Comparison of ENCODE assay signal across 9 cellular contexts in the genomic region with DNA sequence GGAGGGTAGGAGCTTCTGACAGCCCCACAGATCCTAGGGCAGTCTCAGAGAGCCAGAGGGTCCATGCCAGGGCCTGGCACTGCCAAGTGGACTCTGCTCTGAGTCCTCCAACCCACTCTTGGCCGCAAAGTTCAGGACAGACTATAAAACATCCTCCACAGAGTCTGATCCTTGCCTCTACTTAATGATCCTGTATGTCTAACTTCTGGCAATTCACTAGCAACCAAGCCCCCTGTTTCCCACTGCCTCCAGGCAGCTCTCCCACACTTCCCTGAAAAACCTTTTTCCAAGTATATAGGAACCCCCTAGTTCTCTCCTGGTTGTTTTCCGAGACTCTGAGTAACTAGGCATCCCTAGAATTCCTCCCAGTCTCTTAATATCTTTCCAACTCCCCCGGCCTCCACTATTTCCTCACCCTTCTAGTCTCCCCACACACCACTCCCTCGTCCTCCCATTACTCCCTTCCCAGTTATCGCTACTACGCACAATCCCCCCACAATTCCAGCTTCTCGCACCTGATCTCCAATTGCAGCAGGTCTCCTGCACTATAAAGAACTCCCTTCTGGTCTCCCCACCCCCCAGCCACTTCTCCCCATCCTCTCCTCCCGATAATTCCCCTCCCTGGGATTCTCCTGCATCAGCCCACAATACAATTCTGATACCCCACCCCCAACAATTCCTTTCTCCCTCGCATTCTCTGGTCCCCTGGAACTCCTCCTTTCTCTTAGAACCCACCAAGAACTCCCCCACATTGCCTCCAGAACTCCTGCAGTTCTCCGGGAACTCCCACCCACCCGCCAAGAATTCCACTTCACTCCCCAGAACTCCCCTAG. TPM values are rescaled to one million over a fixed set of nuclear protein-coding genes. Genes with fewer than 3 reads are reported as not detected.
A peak's percentile ranks its signal among the peaks of the same experiment; 100 is the strongest.
DNase-seq lines count a peak whose midpoint lies in the region; TF ChIP-seq lines count a peak whose summit lies in the region.
"Had no signal": no experiment of that assay in that cellular context is flagged by ENCODE, and none has a peak within 500 bp of the region (broad histone marks: within the 10 kb centered on the region; RNA-seq: fewer than 3 reads in every experiment).

No MANE protein-coding gene starts in this region.

- H3K27ac Mint-ChIP-seq in H9, result peak overlapping the region in 2 of 3 experiments; percentile 14 to 81; a peak in 3 of 7 replicates
- peak overlapping the region; percentile 19 for H3K27ac Mint-ChIP-seq in glutamatergic neuron (ENCODE audit: unreplicated experiment)

- no peak overlapping the region for H3T11ph ChIP-seq in H9 (ENCODE audit: low read length)

- H2BK120ac ChIP-seq in H9 (ENCODE audit: low read depth, low read length, poor library complexity, severe bottlenecking), result no peak overlapping the region

- H3K27me3 ChIP-seq in H9 (ENCODE audit: insufficient read depth, low read length) (no peaks in the 10 kb centered on the region), SJCRH30 (peaks cover 22% of the 10 kb centered on the region), sigmoid colon (no peaks in the 10 kb centered on the region), MG63 (0 out of 2 replicates have a peak, but pooled peaks cover 7% of the 10 kb centered on the region)

- H3K4me3 Mint-ChIP-seq in H9 (peak overlapping the region; percentile 77 to 92), glutamatergic neuron (ENCODE audit: unreplicated experiment) (peak overlapping the region; percentile 91)

- no peak for TF ChIP-seq POLR2A in sigmoid colon (IDR thresholded peaks at IDR 0.05)

- no CpG with 5 or more reads among the region's 11 CpGs for WGBS in H9 (ENCODE audit: extremely low coverage, insufficient read length, low lambda C conversion rate)
- 41 to 45% methylated on average over 11 of the region's 11 CpGs for WGBS in sigmoid colon, 2 donors

- no peak for TF ChIP-seq EP300 in sigmoid colon (IDR thresholded peaks at IDR 0.05)

- H3K4me1 Mint-ChIP-seq in H9, result peaks cover 29 to 56% of the 10 kb centered on the region in 2 experiments
- peaks cover 24% of the 10 kb centered on the region for H3K4me1 Mint-ChIP-seq in glutamatergic neuron (ENCODE audit: low read depth, unreplicated experiment)

- H4K8ac ChIP-seq in H9 (replicated peaks; ENCODE audit: insufficient read length, low read depth, low read length), result no peak overlapping the region

- no peak overlapping the region for H2BK15ac ChIP-seq in H9 (ENCODE audit: low read depth, low read length)

- no peak overlapping the region for H2BK20ac ChIP-seq in H9 (ENCODE audit: low read depth, low read length, poor library complexity, severe bottlenecking)

- H3K27ac ChIP-seq in H9 (ENCODE audit: insufficient read length, low read depth, low read length), result no peak overlapping the region
- no peak overlapping the region for H3K27ac ChIP-seq in SJCRH30
- H3K27ac ChIP-seq in sigmoid colon, result no peak overlapping the region

- no peak overlapping the region for H2AK5ac ChIP-seq in H9 (ENCODE audit: insufficient read length, low read length)

- H3K9me3 ChIP-seq in H9 (ENCODE audit: control insufficient read depth, low read depth, low read length) (no peaks in the 10 kb centered on the region), SJCRH30 (replicated peaks) (no peaks in the 10 kb centered on the region), sigmoid colon (no peaks in the 10 kb centered on the region), MG63 (no peaks in the 10 kb centered on the region)

- H3K79me1 ChIP-seq in H9 (ENCODE audit: insufficient read depth, low read depth, low read length, poor library complexity, severe bottlenecking), result no peaks in the 10 kb centered on the region

- H3K23me2 ChIP-seq in H9 (ENCODE audit: insufficient read length, low read depth, low read length, poor library complexity, severe bottlenecking), result peaks cover 10% of the 10 kb centered on the region

- no peak overlapping the region for H3K18ac ChIP-seq in H9 (ENCODE audit: insufficient read length, low read depth, low read length)

- peaks cover 3 to 12% (median 4%) of the 10 kb centered on the region in 3 experiments; a peak in 5 of 7 replicates for H3K36me3 Mint-ChIP-seq in H9 (ENCODE audit: insufficient read depth in 1 of 3, low read depth in 3 of 3)
- H3K36me3 Mint-ChIP-seq in glutamatergic neuron (ENCODE audit: unreplicated experiment), result no peaks in the 10 kb centered on the region

- intact Hi-C loops in sigmoid colon (cut with DNase I), result loop anchor here (5.0 kb wide), 1 partner anchor 163 kb away; the partner anchor contains the start of gene DUSP23

- H3K79me2 ChIP-seq in H9 (ENCODE audit: insufficient read depth, low read length), result no peaks in the 10 kb centered on the region

- H4K5ac ChIP-seq in H9 (ENCODE audit: insufficient read length, low read depth, low read length), result no peak overlapping the region

- TF ChIP-seq CTCF in H9 (conservative IDR thresholded peaks at IDR 0.05) (no peak), glutamatergic neuron (IDR thresholded peaks at IDR 0.05; ENCODE audit: partially characterized antibody, unreplicated experiment) (no peak), sigmoid colon (IDR thresholded peaks at IDR 0.05) (no peak)

- no peak overlapping the region for H3K56ac ChIP-seq in H9 (ENCODE audit: insufficient read length, low read depth, low read length)

- no peak overlapping the region for H4K91ac ChIP-seq in H9 (ENCODE audit: insufficient read length, low read depth, low read length)

- H3K36me3 ChIP-seq in SJCRH30 (no peaks in the 10 kb centered on the region), sigmoid colon (no peaks in the 10 kb centered on the region), MG63 (no peaks in the 10 kb centered on the region)

- H3K4me1 ChIP-seq in H9 (ENCODE audit: insufficient read depth, low read length), result no peaks in the 10 kb centered on the region; the same call in 1 of the 2 replicates
- H3K4me1 ChIP-seq in SJCRH30, result no peaks in the 10 kb centered on the region
- H3K4me1 ChIP-seq in sigmoid colon, result peaks cover 0 to 29% (median 20%) of the 10 kb centered on the region in 4 donors

- peak; percentile 33 for DNase-seq in H9
- no peak for DNase-seq in SJCRH30
- DNase-seq in glutamatergic neuron, result no peak
- DNase-seq in sigmoid colon, result no peak
- DNase-seq in NCI-H2029 (lab: John Stamatoyannopoulos, UW), result no peak
- DNase-seq in MG63, result no peak
- no peak for DNase-seq in Ammon's horn (ENCODE audit: low spot score)
- no peak for DNase-seq in superior temporal gyrus (ENCODE audit: extremely low spot score)

- H3K9me3 Mint-ChIP-seq in H9, result no peaks in the 10 kb centered on the region
- H3K9me3 Mint-ChIP-seq in glutamatergic neuron (ENCODE audit: unreplicated experiment), result peaks cover 2% of the 10 kb centered on the region

- H3K27me3 Mint-ChIP-seq in H9 (ENCODE audit: low read depth) (peaks cover 3% of the 10 kb centered on the region), glutamatergic neuron (ENCODE audit: unreplicated experiment) (peaks cover 16% of the 10 kb centered on the region)

- no peak overlapping the region for H2BK5ac ChIP-seq in H9 (ENCODE audit: insufficient read length, low read length)

- no peak overlapping the region for H3K14ac ChIP-seq in H9 (ENCODE audit: insufficient read depth, low read length)

- H3K4me2 ChIP-seq in H9 (ENCODE audit: insufficient read depth, insufficient read length, low read length), result peak overlapping the region; percentile 87

- H3K4me3 ChIP-seq in SJCRH30 (peak overlapping the region; percentile 41), sigmoid colon (peak overlapping the region; percentile 18 to 51 (median 46)), MG63 (no peak overlapping the region)

- no peak overlapping the region for H2BK12ac ChIP-seq in H9 (ENCODE audit: insufficient read length, low read depth, low read length)

- no peaks in the 10 kb centered on the region for H4K20me1 ChIP-seq in H9 (ENCODE audit: control insufficient read depth, insufficient read depth, insufficient read length)

- H2AFZ ChIP-seq in H9 (ENCODE audit: low read length), result no peak overlapping the region

- peak overlapping the region; percentile 35 for H3K9ac ChIP-seq in H9 (ENCODE audit: extremely low read depth, insufficient read length, low read length)

- no peak overlapping the region for H3K4ac ChIP-seq in H9 (ENCODE audit: low read depth, low read length)

- no peak overlapping the region for H3K23ac ChIP-seq in H9 (ENCODE audit: insufficient read length, low read depth, low read length)

RNA-seq across cellular contexts. Expression of gene IGSF9, which starts 0.6 kb away (rescaled TPM):
- total RNA-seq in H9 (2021) (11.3 and 12.3 TPM in 2 replicates), glutamatergic neuron (ENCODE audit: unreplicated experiment) (23.4 TPM), sigmoid colon (under 1 TPM in 1 of 4 donors, not detected in 3; under 0.01 TPM)
- total RNA-seq in SJCRH30 (2014; rRNA removed; shearing (Covaris generic)), result 0.06 and 0.08 TPM in 2 replicates
- 10 to 100 TPM in 2 of 3 donors, 1 to 10 TPM in 1; 6.9 to 16.3 (median 11.4) TPM for polyA plus RNA-seq in sigmoid colon
- not detected in 2 replicates for total RNA-seq in MG63 (2014; rRNA removed; shearing (Covaris generic); ENCODE audit: low replicate concordance)
- total RNA-seq: mononuclear cell had no signal

RNA-seq across cellular contexts. Expression of gene SLAMF9, which starts 9.2 kb away (rescaled TPM):
- not detected in 2 replicates for total RNA-seq in H9 (2021)
- not detected in 2 replicates for total RNA-seq in SJCRH30 (2014; rRNA removed; shearing (Covaris generic))
- not detected for total RNA-seq in glutamatergic neuron (ENCODE audit: unreplicated experiment)
- total RNA-seq in sigmoid colon, result not detected
- under 1 TPM in 1 of 3 donors, not detected in 2; 0.15 TPM for polyA plus RNA-seq in sigmoid colon
- not detected in 2 replicates for total RNA-seq in MG63 (2014; rRNA removed; shearing (Covaris generic); ENCODE audit: low replicate concordance)

RNA-seq across cellular contexts. Expression of gene TAGLN2, which starts 19.5 kb away (rescaled TPM):
- total RNA-seq in H9 (2021), result 76.7 and 80.5 TPM in 2 replicates
- total RNA-seq in SJCRH30 (2014; rRNA removed; shearing (Covaris generic)), result 82.6 and 85.4 TPM in 2 replicates
- 160 TPM for total RNA-seq in glutamatergic neuron (ENCODE audit: unreplicated experiment)
- 100 to 1,000 TPM in 2 of 4 donors, 10 to 100 TPM in 2; 88.8 to 109 (median 99.0) TPM for total RNA-seq in sigmoid colon
- polyA plus RNA-seq in sigmoid colon, result 100 to 1,000 TPM; 383 to 770 (median 531) TPM
- 651 and 1,079 TPM in 2 replicates for total RNA-seq in MG63 (2014; rRNA removed; shearing (Covaris generic); ENCODE audit: low replicate concordance)

RNA-seq across cellular contexts. Expression of gene CFAP45, which starts 44.9 kb away (rescaled TPM):
- 0.53 and 0.85 TPM in 2 replicates for total RNA-seq in H9 (2021)
- 0.41 and 0.42 TPM in 2 replicates for total RNA-seq in SJCRH30 (2014; rRNA removed; shearing (Covaris generic))
- total RNA-seq in glutamatergic neuron (ENCODE audit: unreplicated experiment), result 0.49 TPM
- 1 to 10 TPM in 1 of 4 donors, under 1 TPM in 1, not detected in 2; 0.81 to 1.8 TPM for total RNA-seq in sigmoid colon
- polyA plus RNA-seq in sigmoid colon, result 1 to 10 TPM in 1 of 3 donors, under 1 TPM in 1, not detected in 1; 0.29 to 1.2 TPM
- total RNA-seq in MG63 (2014; rRNA removed; shearing (Covaris generic); ENCODE audit: low replicate concordance), result 0.10 and 0.39 TPM in 2 replicates

Comparison
In these comparisons a context has a peak if more than half of its experiments do, and no peak if none do; other contexts are left out.
1. RNA of gene IGSF9, which starts 0.6 kb away (total RNA-seq): 23.4 TPM in glutamatergic neuron (single experiment) and 11.3 to 12.3 TPM in H9; 0.06 to 0.08 TPM in SJCRH30, under 0.01 TPM in sigmoid colon and not detected in MG63; every median in the first group is over 10 times any median in the second.